11 cellular contexts compared by ENCODE assay signal in genomic region chr15:48005921-48006541, GRCh38.
DNase-seq lines count a peak whose midpoint lies in the region; TF ChIP-seq lines count a peak whose summit lies in the region.
"Had no signal": no experiment of that assay in that cellular context is flagged by ENCODE, and none has a peak within 500 bp of the region (broad histone marks: within the 10 kb centered on the region; RNA-seq: fewer than 3 reads in every experiment).

No MANE protein-coding gene starts in this region.

- H3K4me1 Mint-ChIP-seq in endodermal cell = peaks cover 2% of the 10 kb centered on the region

- H3K27me3 Mint-ChIP-seq in endodermal cell (ENCODE audit: insufficient read depth) = no peaks in the 10 kb centered on the region
- H3K27me3 Mint-ChIP-seq: stimulated activated naive CD8-positive, alpha-beta T cell treated with anti-CD3 and anti-CD28 coated beads, Interleukin-15, Interleukin-2, amounts not matched to agents 100 ng/mL and 50 ng/mL, for 24 hours had no signal

- H3K27ac Mint-ChIP-seq in endodermal cell = no peak overlapping the region
- H3K27ac Mint-ChIP-seq: stimulated activated naive CD8-positive, alpha-beta T cell treated with anti-CD3 and anti-CD28 coated beads, Interleukin-15, Interleukin-2, amounts not matched to agents 100 ng/mL and 50 ng/mL, for 24 hours had no signal

- H3K27ac ChIP-seq in endodermal cell (ENCODE audit: low read depth, low read length) = no peak overlapping the region
- peak overlapping the region in 3 of 4 donors; percentile 27 to 59 (median 54) for H3K27ac ChIP-seq in tibial nerve
- H3K27ac ChIP-seq: ascending aorta had no signal

- TF ChIP-seq EP300 in tibial nerve (IDR thresholded peaks at IDR 0.05) = peak in 1 of 2 donors; percentile 87

- H3K9me3 Mint-ChIP-seq in endodermal cell = no peaks in the 10 kb centered on the region
- H3K9me3 Mint-ChIP-seq: stimulated activated naive CD8-positive, alpha-beta T cell treated with anti-CD3 and anti-CD28 coated beads, Interleukin-15, Interleukin-2, amounts not matched to agents 100 ng/mL and 50 ng/mL, for 24 hours had no signal

- H3K4me1 ChIP-seq in endodermal cell (ENCODE audit: control insufficient read depth, insufficient read depth, low read length) (no peaks in the 10 kb centered on the region), tibial nerve (peaks cover 0 to 15% (median 2%) of the 10 kb centered on the region in 4 donors)
- H3K4me1 ChIP-seq: ascending aorta had no signal

- H3K36me3 ChIP-seq in endodermal cell (ENCODE audit: control insufficient read depth, insufficient read depth, low read length) = no peaks in the 10 kb centered on the region
- H3K36me3 ChIP-seq in tibial nerve = no peaks in the 10 kb centered on the region
- H3K36me3 ChIP-seq: ascending aorta had no signal

- TF ChIP-seq CTCF in HFF-Myc (IDR thresholded peaks at IDR 0.05; ENCODE audit: low read depth, low read length, missing control alignments) = no peak
- no peak for TF ChIP-seq CTCF in endodermal cell (conservative IDR thresholded peaks at IDR 0.05)
- no peak for TF ChIP-seq CTCF in tibial nerve (IDR thresholded peaks at IDR 0.05)

- H3K9ac ChIP-seq in endodermal cell (ENCODE audit: extremely low read depth, low read length, poor library complexity, severe bottlenecking) = no peak overlapping the region

- H3K36me3 Mint-ChIP-seq in endodermal cell (ENCODE audit: low read depth) = no peaks in the 10 kb centered on the region

- H3K9me3 ChIP-seq in endodermal cell (ENCODE audit: control insufficient read depth, low read length) (no peaks in the 10 kb centered on the region), tibial nerve (no peaks in the 10 kb centered on the region)
- H3K9me3 ChIP-seq: ascending aorta had no signal

- TF ChIP-seq POLR2A in tibial nerve (IDR thresholded peaks at IDR 0.05) = no peak

- H3K4me3 Mint-ChIP-seq in endodermal cell = no peak overlapping the region
- H3K4me3 Mint-ChIP-seq: stimulated activated naive CD8-positive, alpha-beta T cell treated with anti-CD3 and anti-CD28 coated beads, Interleukin-15, Interleukin-2, amounts not matched to agents 100 ng/mL and 50 ng/mL, for 24 hours had no signal

- H3K27me3 ChIP-seq in endodermal cell (ENCODE audit: control insufficient read depth, insufficient read depth, low read length, poor library complexity, severe bottlenecking) (no peaks in the 10 kb centered on the region), tibial nerve (no peaks in the 10 kb centered on the region)
- H3K27me3 ChIP-seq: ascending aorta had no signal

- DNase-seq in HFF-Myc (ENCODE audit: extremely low read depth, low read depth) = peak; percentile 19
- DNase-seq in endodermal cell = peak; percentile 54
- DNase-seq in left kidney (ENCODE audit: low read depth, low spot score) = peak; percentile 95
- peak; percentile 68 to 87 for DNase-seq in tibial nerve (ENCODE audit: low spot score in 2 of 2)
- DNase-seq in cortex of kidney (lab: John Stamatoyannopoulos, UW) = no peak
- DNase-seq in HK-2 (ENCODE audit: unreplicated experiment) = no peak
- DNase-seq in AG20443 (ENCODE audit: low spot score) = no peak
- DNase-seq: Kasumi-1; stimulated activated CD4-positive, alpha-beta T cell treated with anti-CD3 and anti-CD28 coated beads, Interleukin-4, amount 100 ng/mL, for 4 hours had no signal

- 69 to 92% methylated on average over 4 to 9 of the region's 9 CpGs for WGBS in endodermal cell (ENCODE audit: insufficient coverage in 1 of 2, insufficient read length in 1 of 2), 2 experiments
- WGBS in tibial nerve, 2 donors = 38 to 49% methylated on average over 9 of the region's 9 CpGs

- no peak overlapping the region for H3K4me3 ChIP-seq in HFF-Myc (replicated peaks; ENCODE audit: low read depth, low read length)
- H3K4me3 ChIP-seq in endodermal cell (ENCODE audit: low read length) = no peak overlapping the region
- H3K4me3 ChIP-seq in tibial nerve = no peak overlapping the region
- H3K4me3 ChIP-seq: ascending aorta had no signal

Comparison
In these comparisons a context has a peak if more than half of its experiments do, and no peak if none do; other contexts are left out.
1. DNase-seq: peak in HFF-Myc (single experiment), endodermal cell (single experiment), left kidney (single experiment) and tibial nerve (2 of 2); none in cortex of kidney (single experiment), HK-2 (single experiment) and AG20443 (single experiment).